Comparison of ENCODE assay signal across 28 cellular contexts in genomic region chr16:13766334-13766733, GRCh38.
"Had no signal": no experiment of that assay in that cellular context is flagged by ENCODE, and none has a peak within 500 bp of the region (broad histone marks: within the 10 kb centered on the region; RNA-seq: fewer than 3 reads in every experiment).

No MANE protein-coding gene starts in this region.

- H3K27ac ChIP-seq: colonic mucosa, coronary artery, epithelial cell of prostate, esophagus muscularis mucosa, esophagus squamous epithelium, foreskin keratinocyte, gastrocnemius medialis, gastroesophageal sphincter, heart left ventricle, heart right ventricle had no signal

- H3K9me3 ChIP-seq: colonic mucosa, esophagus muscularis mucosa, esophagus squamous epithelium, gastrocnemius medialis, gastroesophageal sphincter, heart left ventricle, heart right ventricle had no signal

- FAIRE-seq: colon, endothelial cell of umbilical vein, frontal cortex had no signal

- H3K36me3 ChIP-seq: colonic mucosa, esophagus muscularis mucosa, esophagus squamous epithelium, gastrocnemius medialis, gastroesophageal sphincter, heart left ventricle, heart right ventricle had no signal

- DNase-seq: colonic mucosa; cortex of kidney; dermis blood vessel endothelial cell; dorsolateral prefrontal cortex; effector CD4-positive, alpha-beta T cell; effector CD8-positive, alpha-beta T cell; effector memory CD4-positive, alpha-beta T cell; effector memory CD8-positive, alpha-beta T cell; endodermal cell; erythroblast; esophagus squamous epithelium; foreskin fibroblast; foreskin keratinocyte; foreskin melanocyte; gastrocnemius medialis; glutamatergic neuron; head of caudate nucleus; heart left ventricle; heart right ventricle had no signal

- H3K4me3 ChIP-seq: colonic mucosa, coronary artery, esophagus muscularis mucosa, esophagus squamous epithelium, gastrocnemius medialis, gastroesophageal sphincter, heart left ventricle, heart right ventricle had no signal

- H3K4me1 ChIP-seq: colonic mucosa, esophagus muscularis mucosa, esophagus squamous epithelium, foreskin keratinocyte, gastrocnemius medialis, heart left ventricle, heart right ventricle had no signal

- ATAC-seq: effector memory CD8-positive, alpha-beta T cell; esophagus mucosa; foreskin keratinocyte; gastrocnemius medialis; gastroesophageal sphincter; heart left ventricle; heart right ventricle had no signal

- H3K27ac Mint-ChIP-seq: dendritic cell treated with granulocyte-macrophage colony-stimulating factor and Interleukin-4, amounts not matched to agents 40 ng/mL and 50 ng/mL, for 4 days; effector memory CD8-positive, alpha-beta T cell; endodermal cell had no signal

- H3K9me3 Mint-ChIP-seq: endodermal cell had no signal

- H3K4me3 Mint-ChIP-seq: dendritic cell treated with granulocyte-macrophage colony-stimulating factor and Interleukin-4, amounts not matched to agents 40 ng/mL and 50 ng/mL, for 4 days; effector memory CD8-positive, alpha-beta T cell; endodermal cell had no signal

- H3K27me3 ChIP-seq: colonic mucosa, esophagus squamous epithelium, foreskin keratinocyte, gastrocnemius medialis, gastroesophageal sphincter had no signal

- H3K27me3 Mint-ChIP-seq: dendritic cell treated with granulocyte-macrophage colony-stimulating factor and Interleukin-4, amounts not matched to agents 40 ng/mL and 50 ng/mL, for 4 days had no signal
